ENCODE assay signal across 8 cellular contexts in genomic region chr2:232325324-232326273, GRCh38. TPM values are rescaled to one million over a fixed set of nuclear protein-coding genes. Genes with fewer than 3 reads are reported as not detected.
DNase-seq lines count a peak whose midpoint lies in the region; ATAC-seq and TF ChIP-seq lines count a peak whose summit lies in the region.
"Had no signal": no experiment of that assay in that cellular context is flagged by ENCODE, and none has a peak within 500 bp of the region (broad histone marks: within the 10 kb centered on the region; RNA-seq: fewer than 3 reads in every experiment).

No MANE protein-coding gene starts in this region.

- H3K4me3 ChIP-seq in heart left ventricle (no peak overlapping the region), gastrocnemius medialis (no peak overlapping the region)

- H3K27me3 Mint-ChIP-seq in activated naive CD4-positive, alpha-beta T cell treated with anti-CD3 and anti-CD28 coated beads for 36 hours (ENCODE audit: low read depth) = no peaks in the 10 kb centered on the region

- H3K27me3 ChIP-seq in heart left ventricle = no peaks in the 10 kb centered on the region
- H3K27me3 ChIP-seq in gastrocnemius medialis = no peaks in the 10 kb centered on the region

- intact Hi-C loops in activated naive CD4-positive, alpha-beta T cell treated with anti-CD3 and anti-CD28 coated beads for 36 hours (cut with micrococcal nuclease) = loop anchor here (2.0 to 5.0 kb wide), 3 partner anchors 33 to 473 kb away; no protein-coding TSS in a partner anchor
- intact Hi-C loops in heart left ventricle (cut with DNase I) (loop anchor here (2.0 to 10.0 kb wide), 7 partner anchors 181 to 423 kb away; partner anchors contain the start of gene NPPC (in 2 of the 10)), gastrocnemius medialis (cut with DNase I; ENCODE audit: low total_unique reads) (loop anchor here (2.0 to 10.0 kb wide), 3 partner anchors 33 to 419 kb away; no protein-coding TSS in a partner anchor)

- ATAC-seq in heart left ventricle = peak; percentile 62 to 87 (median 76)
- peak; percentile 63 to 72 for ATAC-seq in gastrocnemius medialis
- no peak for ATAC-seq in GM18520 (IDR thresholded peaks at IDR 0.05; ENCODE audit: unreplicated experiment)
- no peak for ATAC-seq in HG02571 (IDR thresholded peaks at IDR 0.05; ENCODE audit: unreplicated experiment)

- TF ChIP-seq POLR2A in heart left ventricle (IDR thresholded peaks at IDR 0.05) (no peak), gastrocnemius medialis (IDR thresholded peaks at IDR 0.05) (no peak)

- H3K36me3 Mint-ChIP-seq in activated naive CD4-positive, alpha-beta T cell treated with anti-CD3 and anti-CD28 coated beads for 36 hours (ENCODE audit: low read depth) = no peaks in the 10 kb centered on the region

- H3K9me3 Mint-ChIP-seq in activated naive CD4-positive, alpha-beta T cell treated with anti-CD3 and anti-CD28 coated beads for 36 hours = no peaks in the 10 kb centered on the region

- H3K36me3 ChIP-seq in heart left ventricle = no peaks in the 10 kb centered on the region
- H3K36me3 ChIP-seq in gastrocnemius medialis = no peaks in the 10 kb centered on the region

- no peak overlapping the region for H3K27ac Mint-ChIP-seq in activated naive CD4-positive, alpha-beta T cell treated with anti-CD3 and anti-CD28 coated beads for 36 hours

- DNase-seq in NCI-H1694 treated with DMSO at 0.1 percent for 48 hours (lab: John Stamatoyannopoulos, UW) (peak; percentile 21), heart left ventricle (peak in 4 of 5 donors; percentile 46 to 81 (median 53)), gastrocnemius medialis (peak in 1 of 2 donors; percentile 34)
- peak; percentile 65 for DNase-seq in activated naive CD4-positive, alpha-beta T cell treated with anti-CD3 and anti-CD28 coated beads for 36 hours

- no peak overlapping the region for H3K27ac ChIP-seq in heart left ventricle
- H3K27ac ChIP-seq in gastrocnemius medialis = no peak overlapping the region

- in situ Hi-C loops in gastrocnemius medialis (cut with MboI; ENCODE audit: low sequenced_read_pairs in 4 of 4) = loop anchor here in 2 of 4 donors (10.0 kb wide), 2 partner anchors 401 to 421 kb away; partner anchors contain the start of gene NPPC (in 1 of the 2)

- peaks cover 29% of the 10 kb centered on the region for H3K4me1 Mint-ChIP-seq in activated naive CD4-positive, alpha-beta T cell treated with anti-CD3 and anti-CD28 coated beads for 36 hours (ENCODE audit: low read depth)

- H3K4me1 ChIP-seq in heart left ventricle = peaks cover 0 to under 1% (median 0%) of the 10 kb centered on the region in 12 donors
- H3K4me1 ChIP-seq in gastrocnemius medialis = no peaks in the 10 kb centered on the region

- 76 to 89% (median 78%) methylated on average over 15 to 23 of the region's 24 CpGs for WGBS in heart left ventricle, 4 donors

- TF ChIP-seq CTCF in GM12874 (IDR thresholded peaks at IDR 0.05; ENCODE audit: insufficient read depth, low read depth, low read length) = peak; percentile 53
- peak; percentile 53 to 82 (median 70) for TF ChIP-seq CTCF in heart left ventricle (IDR thresholded peaks at IDR 0.05)
- TF ChIP-seq CTCF in gastrocnemius medialis (IDR thresholded peaks at IDR 0.05 in 4 of 5, conservative IDR thresholded peaks at IDR 0.05 in 1 of 5) = peak; percentile 34 to 87 (median 66)

- CTCF ChIA-PET in activated naive CD4-positive, alpha-beta T cell treated with anti-CD3 and anti-CD28 coated beads for 36 hours (lab: Charles Lee) = interaction anchor here (0.6 to 8.8 kb wide), 16 partner anchors 8 to 428 kb away, joined by 3 to 66 read pairs (median 6); partner anchors contain the start of gene NPPC

- H3K9me3 ChIP-seq in heart left ventricle = no peaks in the 10 kb centered on the region
- no peaks in the 10 kb centered on the region for H3K9me3 ChIP-seq in gastrocnemius medialis

- no peak overlapping the region for H3K4me3 Mint-ChIP-seq in activated naive CD4-positive, alpha-beta T cell treated with anti-CD3 and anti-CD28 coated beads for 36 hours

RNA-seq across cellular contexts. Expression of gene ALPP, which starts 53.0 kb away (rescaled TPM):
- not detected for total RNA-seq in activated naive CD4-positive, alpha-beta T cell treated with anti-CD3 and anti-CD28 coated beads for 36 hours
- total RNA-seq in heart left ventricle = not detected
- polyA plus RNA-seq in heart left ventricle = not detected
- not detected for total RNA-seq in gastrocnemius medialis
- total RNA-seq: T-helper 1 cell treated with Interleukin-12 subunit alpha and Interleukin-12 subunit beta and Interleukin-4 antibody, amounts not matched to agents 30 ng/mL and 1 ng/mL, for 36 hours had no signal

Comparison
In these comparisons a context has a peak if more than half of its experiments do, and no peak if none do; other contexts are left out.
1. ATAC-seq: peak in heart left ventricle (4 of 4) and gastrocnemius medialis (2 of 2); none in GM18520 (single experiment) and HG02571 (single experiment).
2. Peak in every context shown above with its lines, with median percentiles within 50 percentile points of each other: CTCF ChIP-seq.